ENCODE assay signal across 9 cellular contexts in genomic region chr3:108528459-108529231, GRCh38. TPM values are rescaled to one million over a fixed set of nuclear protein-coding genes. Genes with fewer than 3 reads are reported as not detected.
DNase-seq lines count a peak whose midpoint lies in the region; ATAC-seq, FAIRE-seq and TF ChIP-seq lines count a peak whose summit lies in the region.
"Had no signal": no experiment of that assay in that cellular context is flagged by ENCODE, and none has a peak within 500 bp of the region (broad histone marks: within the 10 kb centered on the region; RNA-seq: fewer than 3 reads in every experiment).

No MANE protein-coding gene starts in this region.

- H3K4me1 Mint-ChIP-seq in activated naive CD4-positive, alpha-beta T cell treated with anti-CD3 and anti-CD28 coated beads, Interleukin-2, amount 10 ng/mL, durations not matched to agents 7 days and 5 days = no peaks in the 10 kb centered on the region

- H2AFZ ChIP-seq in GM12878 (ENCODE audit: control insufficient read depth, low read depth, low read length) = no peak overlapping the region

- no peak for TF ChIP-seq CTCF in GM06990 (IDR thresholded peaks at IDR 0.05; ENCODE audit: insufficient read depth, low read length, poor library complexity, severe bottlenecking)
- no peak for TF ChIP-seq CTCF in GM12878 (IDR thresholded peaks at IDR 0.05 in 2 of 3, conservative IDR thresholded peaks at IDR 0.05 in 1 of 3; ENCODE audit: control insufficient read depth in 2 of 3, extremely low read depth in 1 of 3, insufficient read depth in 1 of 3, low read depth in 3 of 3, low read length in 3 of 3)
- TF ChIP-seq CTCF in WERI-Rb-1 (IDR thresholded peaks at IDR 0.05; ENCODE audit: low read depth, low read length) = no peak

- no peaks in the 10 kb centered on the region for H3K9me3 Mint-ChIP-seq in activated naive CD4-positive, alpha-beta T cell treated with anti-CD3 and anti-CD28 coated beads, Interleukin-2, amount 10 ng/mL, durations not matched to agents 7 days and 5 days

- WGBS in GM12878 (ENCODE audit: insufficient coverage, insufficient replicate concordance, low lambda C conversion rate, missing lambda C conversion rate) = 0% methylated on average over 3 of the region's 3 CpGs

- peaks cover 9% of the 10 kb centered on the region for H3K27me3 Mint-ChIP-seq in activated naive CD4-positive, alpha-beta T cell treated with anti-CD3 and anti-CD28 coated beads, Interleukin-2, amount 10 ng/mL, durations not matched to agents 7 days and 5 days

- intact Hi-C loops in GM12878 (cut with micrococcal nuclease; ENCODE audit: unreplicated experiment) = no loop called here

- no peak overlapping the region for H3K27ac Mint-ChIP-seq in activated naive CD4-positive, alpha-beta T cell treated with anti-CD3 and anti-CD28 coated beads, Interleukin-2, amount 10 ng/mL, durations not matched to agents 7 days and 5 days

- POLR2A ChIA-PET in GM12878 (lab: Charles Lee) = no interaction called here

- H3K4me3 ChIP-seq in GM06990 (replicated peaks; ENCODE audit: low read depth, low read length) (no peak overlapping the region), GM12878 (no peak overlapping the region), WERI-Rb-1 (ENCODE audit: low read depth, low read length) (no peak overlapping the region)

- H4K20me1 ChIP-seq in GM12878 (ENCODE audit: control insufficient read depth, insufficient read depth) = no peaks in the 10 kb centered on the region

- no peak overlapping the region for H3K27ac ChIP-seq in GM12878 (ENCODE audit: control insufficient read depth, insufficient read depth)
- H3K27ac ChIP-seq in WERI-Rb-1 = no peak overlapping the region

- FAIRE-seq in GM12878 (lab: Jason Lieb, UNC) = peak; percentile 73

- in situ Hi-C loops in GM12878 (cut with MboI) = no loop called here

- RAD21 ChIA-PET in GM12878 (lab: Charles Lee; ENCODE audit: unreplicated experiment) = no interaction called here

- no peak overlapping the region for H3K4me3 Mint-ChIP-seq in activated naive CD4-positive, alpha-beta T cell treated with anti-CD3 and anti-CD28 coated beads, Interleukin-2, amount 10 ng/mL, durations not matched to agents 7 days and 5 days

- H3K36me3 Mint-ChIP-seq in activated naive CD4-positive, alpha-beta T cell treated with anti-CD3 and anti-CD28 coated beads, Interleukin-2, amount 10 ng/mL, durations not matched to agents 7 days and 5 days = no peaks in the 10 kb centered on the region

- H3K9me3 ChIP-seq in GM12878 (replicated peaks; ENCODE audit: control insufficient read depth, insufficient read depth, low read length) = no peaks in the 10 kb centered on the region
- no peaks in the 10 kb centered on the region for H3K9me3 ChIP-seq in WERI-Rb-1 (ENCODE audit: severe bottlenecking)

- H3K36me3 ChIP-seq in GM06990 (ENCODE audit: control insufficient read depth, insufficient read depth, low read length) = no peaks in the 10 kb centered on the region
- H3K36me3 ChIP-seq in GM12878 (ENCODE audit: control insufficient read depth in 2 of 2, insufficient read depth in 2 of 2, low read length in 1 of 2) = no peaks in the 10 kb centered on the region
- H3K36me3 ChIP-seq in WERI-Rb-1 = no peaks in the 10 kb centered on the region

- SMC1A ChIA-PET in GM12878 (lab: Charles Lee; ENCODE audit: uncharacterized antibody, unreplicated experiment) = no interaction called here

- peak; percentile 23 for DNase-seq in GM06990 (ENCODE audit: extremely low read depth, insufficient read length)
- peak; percentile 39 for DNase-seq in GM12878 (ENCODE audit: low read depth, low spot score)
- no peak for DNase-seq in activated naive CD4-positive, alpha-beta T cell treated with anti-CD3 and anti-CD28 coated beads, Interleukin-2, amount 10 ng/mL, durations not matched to agents 7 days and 5 days
- DNase-seq in DMS 273 (lab: John Stamatoyannopoulos, UW; ENCODE audit: unreplicated experiment) = no peak
- no peak for DNase-seq in WERI-Rb-1
- no peak for DNase-seq in kidney glomerular epithelial cell (lab: John Stamatoyannopoulos, UW)

- TF ChIP-seq RAD21 in GM12878 (IDR thresholded peaks at IDR 0.05; ENCODE audit: insufficient read depth, low read depth, low read length) = no peak

- no TSS peak for BruUV-seq in GM12878 (replicated peaks; lab: Mats Ljungman, UMichigan)

- no peaks in the 10 kb centered on the region for H3K79me2 ChIP-seq in GM12878 (ENCODE audit: control insufficient read depth, insufficient read depth, low read length)

- ATAC-seq in GM21367 (IDR thresholded peaks at IDR 0.05; ENCODE audit: unreplicated experiment) = peak; percentile 93
- peak; percentile 92 for ATAC-seq in HG03175 (IDR thresholded peaks at IDR 0.05; ENCODE audit: unreplicated experiment)
- ATAC-seq in GM12878 = peak; percentile 94

- peak in 1 of 2 experiments; percentile 67; a peak in 2 of 4 replicates for TF ChIP-seq EP300 in GM12878 (IDR thresholded peaks at IDR 0.05; ENCODE audit: borderline replicate concordance in 1 of 2, control insufficient read depth in 1 of 2, low read depth in 2 of 2, low read length in 2 of 2)

- CTCF ChIA-PET in GM12878 (lab: Yijun Ruan, JAX) = no interaction called here
- CTCF ChIA-PET in activated naive CD4-positive, alpha-beta T cell treated with anti-CD3 and anti-CD28 coated beads, Interleukin-2, amount 10 ng/mL, durations not matched to agents 7 days and 5 days (lab: Charles Lee) = no interaction called here

- no peak overlapping the region for H3K4me2 ChIP-seq in GM12878 (ENCODE audit: control insufficient read depth, insufficient read depth)

- H3K4me1 ChIP-seq in GM12878 (ENCODE audit: control insufficient read depth, insufficient read depth, low read length) = peaks cover 3% of the 10 kb centered on the region; the same call in 1 of the 2 replicates

- no peak overlapping the region for H3K9ac ChIP-seq in GM12878 (ENCODE audit: control insufficient read depth, insufficient read depth, low read length)

- TF ChIP-seq POLR2A in GM12878 (IDR thresholded peaks at IDR 0.05; ENCODE audit: low read depth, low read length) = no peak

- H3K27me3 ChIP-seq in GM06990 (replicated peaks; ENCODE audit: control insufficient read depth, insufficient read depth, low read length) (no peaks in the 10 kb centered on the region), GM12878 (replicated peaks in 1 of 2; ENCODE audit: control insufficient read depth in 2 of 2, insufficient read depth in 2 of 2, low read length in 1 of 2) (no peaks in the 10 kb centered on the region), WERI-Rb-1 (ENCODE audit: insufficient read depth, low read depth, severe bottlenecking) (no peaks in the 10 kb centered on the region)

TF ChIP-seq in GM12878, 131 proteins besides CTCF, POLR2A, EP300 and RAD21 (continues in another document):
- peak; percentile 11; the same call in 1 of the 2 replicates for TF ChIP-seq CREM (IDR thresholded peaks at IDR 0.05; ENCODE audit: low read depth)
- TF ChIP-seq RAD51 (IDR thresholded peaks at IDR 0.05) = 0 out of 2 replicates have a peak, but pooled peaks have one; percentile 24
- no peak for TF ChIP-seq RFX5 (IDR thresholded peaks at IDR 0.05; ENCODE audit: low read depth, low read length)
- TF ChIP-seq MTA2 (IDR thresholded peaks at IDR 0.05; ENCODE audit: low read depth) = peak; percentile 66; the same call in 1 of the 2 replicates
- no peak for TF ChIP-seq MYB (IDR thresholded peaks at IDR 0.05; ENCODE audit: borderline replicate concordance, low read depth, low read length)
- TF ChIP-seq IKZF1 (conservative IDR thresholded peaks at IDR 0.05) = peak; percentile 82
- TF ChIP-seq MEF2A (IDR thresholded peaks at IDR 0.05; ENCODE audit: insufficient read depth, low read depth, low read length) = peak; percentile 57; the same call in 1 of the 2 replicates
- TF ChIP-seq NRF1 (conservative IDR thresholded peaks at IDR 0.05; ENCODE audit: low read depth, low read length) = no peak
- peak; percentile 75; the same call in 1 of the 2 replicates for TF ChIP-seq RELB (IDR thresholded peaks at IDR 0.05; ENCODE audit: low read depth)
- peak in 1 of 2 experiments; percentile 26; a peak in 1 of 4 replicates for TF ChIP-seq BHLHE40 (IDR thresholded peaks at IDR 0.05; ENCODE audit: borderline replicate concordance in 1 of 2, low read depth in 2 of 2, low read length in 1 of 2)
- 0 out of 2 replicates have a peak, but pooled peaks have one; percentile 31 for TF ChIP-seq IRF4 (IDR thresholded peaks at IDR 0.05; ENCODE audit: low read depth, low read length)
- TF ChIP-seq RB1 (IDR thresholded peaks at IDR 0.05; ENCODE audit: borderline replicate concordance) = no peak
- TF ChIP-seq RUNX3 (IDR thresholded peaks at IDR 0.05; ENCODE audit: low read length) = peak; percentile 16; the same call in 1 of the 2 replicates
- no peak for TF ChIP-seq HDAC6 (IDR thresholded peaks at IDR 0.05; ENCODE audit: unreplicated experiment)

RNA-seq across cellular contexts. Expression of gene MYH15, which starts 18.2 kb away (rescaled TPM):
- total RNA-seq in GM12878 (2013; cell fraction: nucleolus; rRNA removed) = 3.5 TPM in 2 replicates
- 0.06 and 0.16 TPM in 2 replicates for total RNA-seq in GM12878 (2014; rRNA removed)
- 0.09 and 0.13 TPM in 2 replicates for total RNA-seq in GM12878 (2014; rRNA removed; fragmentation: Illumina TruSeq; extraction: Trizol)
- total RNA-seq in GM12878 (2021) = 0.05 and 0.13 TPM in 2 replicates
- 0.05 TPM for polyA plus RNA-seq in GM12878 (2011; ENCODE audit: low read depth)
- 0.27 and 0.40 TPM in 2 replicates for polyA plus RNA-seq in GM12878 (2011; rRNA removed)
- 0.12 TPM in 2 replicates for polyA plus RNA-seq in GM12878 (2011; cell fraction: cytosol; rRNA removed)
- 0.99 and 1.2 TPM in 2 replicates for polyA plus RNA-seq in GM12878 (2011; cell fraction: nucleus; rRNA removed)
- polyA plus RNA-seq in GM12878 (2012) = 0.13 and 0.14 TPM in 2 replicates
- polyA plus RNA-seq in GM12878 (2014; fragmentation: Illumina TruSeq; extraction: Trizol) = 0.07 and 0.13 TPM in 2 replicates
- under 1 TPM; 0.06 to 0.09 TPM for polyA plus RNA-seq in GM12878 (2014; fragmentation: Nextera tagmentation; extraction: Ambion mirVana)
- 0.05 and 0.13 TPM in 2 replicates for polyA plus RNA-seq in GM12878 (2014; rRNA removed)
- under 1 TPM in 1 of 2 experiments, not detected in 1; 0.12 TPM for polyA plus RNA-seq in GM12878 (2016; fragmentation: Nextera tagmentation; extraction: Ambion mirVana)
- polyA minus RNA-seq in GM12878 (2011; rRNA and poly(A)+ RNA removed) = 0.21 and 0.66 TPM in 2 replicates
- 0.27 TPM in 1 of 2 replicates, not detected in the other for polyA minus RNA-seq in GM12878 (2011; cell fraction: cytosol; rRNA and poly(A)+ RNA removed)
- polyA minus RNA-seq in GM12878 (2011; cell fraction: nucleus; rRNA and poly(A)+ RNA removed) = 0.73 and 0.96 TPM in 2 replicates
- total RNA-seq: mucosa of gallbladder had no signal

Comparison
In these comparisons a context has a peak if more than half of its experiments do, and no peak if none do; other contexts are left out.
1. DNase-seq: peak in GM06990 (single experiment) and GM12878 (single experiment); none in activated naive CD4-positive, alpha-beta T cell treated with anti-CD3 and anti-CD28 coated beads, Interleukin-2, amount 10 ng/mL, durations not matched to agents 7 days and 5 days (single experiment), DMS 273 (single experiment), WERI-Rb-1 (single experiment) and kidney glomerular epithelial cell (single experiment).
2. Peak in every context shown above with its lines, with median percentiles within 50 percentile points of each other: ATAC-seq.